In genomic region chr2:69387770-69388481, GRCh38 we compare ENCODE assay signal across 8 cellular contexts. TPM values are rescaled to one million over a fixed set of nuclear protein-coding genes. Genes with fewer than 3 reads are reported as not detected.
A peak's percentile ranks its signal among the peaks of the same experiment; 100 is the strongest.
DNase-seq lines count a peak whose midpoint lies in the region; ATAC-seq and TF ChIP-seq lines count a peak whose summit lies in the region.

No MANE protein-coding gene starts in this region.

- H3K9me3 Mint-ChIP-seq in activated naive CD8-positive, alpha-beta T cell treated with anti-CD3 and anti-CD28 coated beads, Interleukin-2, amount 50 U/mL, for 24 hours, result no peaks in the 10 kb centered on the region

- H3K4me1 Mint-ChIP-seq in activated naive CD8-positive, alpha-beta T cell treated with anti-CD3 and anti-CD28 coated beads, Interleukin-2, amount 50 U/mL, for 24 hours, result peaks cover 29% of the 10 kb centered on the region

- H3K36me3 Mint-ChIP-seq in activated naive CD8-positive, alpha-beta T cell treated with anti-CD3 and anti-CD28 coated beads, Interleukin-2, amount 50 U/mL, for 24 hours (ENCODE audit: low read depth), result no peaks in the 10 kb centered on the region

- peak overlapping the region; percentile 94 for H3K4me3 ChIP-seq in ACC112 (ENCODE audit: low read depth, low read length)
- H3K4me3 ChIP-seq in HFF-Myc (replicated peaks; ENCODE audit: low read depth, low read length), result peak overlapping the region; percentile 72
- peak overlapping the region; percentile 80 to 90 for H3K4me3 ChIP-seq in left lung
- peak overlapping the region in 3 of 4 donors; percentile 73 to 93 (median 92) for H3K4me3 ChIP-seq in transverse colon

- no peaks in the 10 kb centered on the region for H3K9me3 ChIP-seq in left lung
- H3K9me3 ChIP-seq in transverse colon, result no peaks in the 10 kb centered on the region

- ATAC-seq in activated naive CD8-positive, alpha-beta T cell treated with anti-CD3 and anti-CD28 coated beads, Interleukin-2, amount 50 U/mL, for 24 hours, result no peak
- ATAC-seq in left lung (no peak), GM21526 (IDR thresholded peaks at IDR 0.05; ENCODE audit: low FRiP score, unreplicated experiment) (no peak)

- no peaks in the 10 kb centered on the region for H3K36me3 ChIP-seq in ACC112 (ENCODE audit: insufficient read depth, low read length)
- no peaks in the 10 kb centered on the region for H3K36me3 ChIP-seq in left lung
- no peaks in the 10 kb centered on the region for H3K36me3 ChIP-seq in transverse colon

- no peaks in the 10 kb centered on the region for H3K27me3 Mint-ChIP-seq in activated naive CD8-positive, alpha-beta T cell treated with anti-CD3 and anti-CD28 coated beads, Interleukin-2, amount 50 U/mL, for 24 hours

- in situ Hi-C loops in transverse colon (cut with MboI; ENCODE audit: low pct_ligation_motif_present in 1 of 4, low pct_unique_long_range_greater_than_20kb in 1 of 4, low sequenced_read_pairs in 3 of 4), result no loop called here

- H2AFZ ChIP-seq in ACC112 (ENCODE audit: low read length, unreplicated experiment), result peak overlapping the region; percentile 99

- intact Hi-C loops in left lung (cut with DNase I) (no loop called here), transverse colon (cut with DNase I; ENCODE audit: low total_unique reads) (loop anchor here (2.0 kb wide), 1 partner anchor 49 kb away; the partner anchor contains the start of gene NFU1)

- TF ChIP-seq POLR2A in transverse colon (IDR thresholded peaks at IDR 0.05), result no peak

- DNase-seq in HFF-Myc (ENCODE audit: extremely low read depth, low read depth) (no peak), left lung (no peak), transverse colon (no peak), COLO829 (ENCODE audit: low spot score) (no peak)
- DNase-seq in activated naive CD8-positive, alpha-beta T cell treated with anti-CD3 and anti-CD28 coated beads, Interleukin-2, amount 50 U/mL, for 24 hours, result no peak
- no peak for DNase-seq in stimulated activated CD4-positive, alpha-beta T cell treated with anti-CD3 and anti-CD28 coated beads, Interleukin-2, amount 100 ng/mL, for 48 hours

- WGBS in transverse colon (ENCODE audit: low coverage in 1 of 2), 2 donors, result 76 to 77% methylated on average over 11 to 14 of the region's 14 CpGs

- H3K27ac ChIP-seq in ACC112 (ENCODE audit: low read depth, low read length) (peak overlapping the region; percentile 73), left lung (peak overlapping the region; percentile 88), transverse colon (peak overlapping the region; percentile 90 to 96 (median 92))

- peak overlapping the region; percentile 94 for H3K27ac Mint-ChIP-seq in activated naive CD8-positive, alpha-beta T cell treated with anti-CD3 and anti-CD28 coated beads, Interleukin-2, amount 50 U/mL, for 24 hours

- peaks cover 49% of the 10 kb centered on the region for H3K79me2 ChIP-seq in ACC112 (ENCODE audit: control insufficient read depth, insufficient read depth, low read length, unreplicated experiment)

- TF ChIP-seq CTCF in HFF-Myc (IDR thresholded peaks at IDR 0.05; ENCODE audit: low read depth, low read length, missing control alignments), result no peak
- no peak for TF ChIP-seq CTCF in left lung (IDR thresholded peaks at IDR 0.05)
- no peak for TF ChIP-seq CTCF in transverse colon (IDR thresholded peaks at IDR 0.05)

- H3K27me3 ChIP-seq in ACC112 (ENCODE audit: insufficient read depth, low read length) (no peaks in the 10 kb centered on the region), left lung (no peaks in the 10 kb centered on the region), transverse colon (no peaks in the 10 kb centered on the region)

- peaks cover 18% of the 10 kb centered on the region for H3K4me1 ChIP-seq in ACC112 (ENCODE audit: control insufficient read depth, insufficient read depth, low read length, unreplicated experiment)
- peaks cover 0 to 50% of the 10 kb centered on the region in 2 donors for H3K4me1 ChIP-seq in left lung
- peaks cover 6 to 57% (median 29%) of the 10 kb centered on the region in 4 donors for H3K4me1 ChIP-seq in transverse colon

- peak overlapping the region; percentile 92 for H3K4me3 Mint-ChIP-seq in activated naive CD8-positive, alpha-beta T cell treated with anti-CD3 and anti-CD28 coated beads, Interleukin-2, amount 50 U/mL, for 24 hours

- no peak for TF ChIP-seq EP300 in transverse colon (IDR thresholded peaks at IDR 0.05; ENCODE audit: low read depth)

RNA-seq across cellular contexts. Expression of gene GFPT1, which starts 0.9 kb away (rescaled TPM):
- total RNA-seq in left lung (10 to 100 TPM; 70.4 to 95.7 TPM), transverse colon (100 to 1,000 TPM in 1 of 4 donors, 10 to 100 TPM in 3; 28.4 to 108 (median 46.9) TPM)

RNA-seq across cellular contexts. Expression of gene NFU1, which starts 49.3 kb away (rescaled TPM):
- total RNA-seq in left lung (10 to 100 TPM; 36.2 to 38.2 TPM), transverse colon (10 to 100 TPM in 3 of 4 donors, 1 to 10 TPM in 1; 6.7 to 84.8 (median 45.0) TPM)
